33 cellular contexts compared by ENCODE assay signal in genomic region chr12:1324099-1324498, GRCh38.
"Had no signal": no experiment of that assay in that cellular context is flagged by ENCODE, and none has a peak within 500 bp of the region (broad histone marks: within the 10 kb centered on the region; RNA-seq: fewer than 3 reads in every experiment).

No MANE protein-coding gene starts in this region.

- H3K4me1 Mint-ChIP-seq: immature natural killer cell had no signal

- H3K27me3 ChIP-seq: left lung, pancreas, suprapubic skin, tibial artery, upper lobe of right lung, uterus had no signal

- H3K27ac Mint-ChIP-seq: immature natural killer cell; natural killer cell treated with Interleukin-12 subunit alpha and Interleukin-12 subunit beta and Interleukin-15 and Interleukin-18, amount 100 ng/mL, for 72 hours; stimulated activated naive CD8-positive, alpha-beta T cell treated with anti-CD3 and anti-CD28 coated beads, Interleukin-15, Interleukin-2, amounts not matched to agents 100 ng/mL and 50 ng/mL, for 24 hours had no signal

- ATAC-seq: left colon; left lung; lower lobe of right lung; mucosa of descending colon; naive thymus-derived CD4-positive, alpha-beta T cell; natural killer cell treated with Interleukin-12 subunit alpha and Interleukin-12 subunit beta and Interleukin-15 and Interleukin-18, amount 100 ng/mL, for 72 hours; pancreas; right cardiac atrium; sciatic nerve; upper lobe of right lung had no signal

- H3K27ac ChIP-seq: lower lobe of right lung, pancreas, prostate gland, suprapubic skin, thoracic aorta, tibial artery, uterus had no signal

- H3K4me3 ChIP-seq: left lung, lower lobe of right lung, mucosa of descending colon, pancreas, prostate gland, skin epidermis, suprapubic skin, thoracic aorta, tibial artery, upper lobe of right lung, uterus had no signal

- H3K9me3 Mint-ChIP-seq: immature natural killer cell; naive thymus-derived CD4-positive, alpha-beta T cell; natural killer cell treated with Interleukin-12 subunit alpha and Interleukin-12 subunit beta and Interleukin-15 and Interleukin-18, amount 100 ng/mL, for 72 hours; neural crest cell; stimulated activated naive CD8-positive, alpha-beta T cell treated with anti-CD3 and anti-CD28 coated beads, Interleukin-15, Interleukin-2, amounts not matched to agents 100 ng/mL and 50 ng/mL, for 24 hours had no signal

- H3K27me3 Mint-ChIP-seq: naive thymus-derived CD4-positive, alpha-beta T cell; natural killer cell treated with Interleukin-12 subunit alpha and Interleukin-12 subunit beta and Interleukin-15 and Interleukin-18, amount 100 ng/mL, for 72 hours; stimulated activated naive CD8-positive, alpha-beta T cell treated with anti-CD3 and anti-CD28 coated beads, Interleukin-15, Interleukin-2, amounts not matched to agents 100 ng/mL and 50 ng/mL, for 24 hours had no signal

- DNase-seq: hypothalamus; immature natural killer cell; kidney; left colon; left lung; lower lobe of right lung; mammary epithelial cell; mesenchymal stem cell; midbrain; mucosa of descending colon; naive thymus-derived CD4-positive, alpha-beta T cell; nucleus accumbens; pancreas; posterior cingulate gyrus; retina; right cardiac atrium; stimulated activated CD4-positive, alpha-beta T cell treated with anti-CD3 and anti-CD28 coated beads, Interleukin-12 subunit alpha, Interleukin-12 subunit beta, amount 100 ng/mL, for 4 hours; stimulated activated CD4-positive, alpha-beta T cell treated with anti-CD3 and anti-CD28 coated beads, Interleukin-15, amount 100 ng/mL, for 24 hours; stimulated activated CD4-positive, alpha-beta T cell treated with anti-CD3 and anti-CD28 coated beads, Interleukin-2, amount 100 ng/mL, for 24 hours; stimulated activated CD4-positive, alpha-beta T cell treated with anti-CD3 and anti-CD28 coated beads, Interleukin-4, amount 100 ng/mL, for 1 hour; stimulated activated naive CD4-positive, alpha-beta T cell; tibial artery; trophoblast cell; upper lobe of right lung; uterus had no signal

- H3K9me3 ChIP-seq: left lung, lower lobe of right lung, mucosa of descending colon, pancreas, prostate gland, suprapubic skin, thoracic aorta, tibial artery, upper lobe of right lung, uterus had no signal

- H3K36me3 ChIP-seq: left lung, lower lobe of right lung, pancreas, prostate gland, suprapubic skin, thoracic aorta, tibial artery, upper lobe of right lung, uterus had no signal

- H3K4me3 Mint-ChIP-seq: immature natural killer cell; naive thymus-derived CD4-positive, alpha-beta T cell; natural killer cell treated with Interleukin-12 subunit alpha and Interleukin-12 subunit beta and Interleukin-15 and Interleukin-18, amount 100 ng/mL, for 72 hours; neural crest cell; stimulated activated naive CD8-positive, alpha-beta T cell treated with anti-CD3 and anti-CD28 coated beads, Interleukin-15, Interleukin-2, amounts not matched to agents 100 ng/mL and 50 ng/mL, for 24 hours had no signal

- H3K36me3 Mint-ChIP-seq: immature natural killer cell; natural killer cell treated with Interleukin-12 subunit alpha and Interleukin-12 subunit beta and Interleukin-15 and Interleukin-18, amount 100 ng/mL, for 72 hours had no signal
